Comparison of ENCODE assay signal across 8 cellular contexts in the genomic region with DNA sequence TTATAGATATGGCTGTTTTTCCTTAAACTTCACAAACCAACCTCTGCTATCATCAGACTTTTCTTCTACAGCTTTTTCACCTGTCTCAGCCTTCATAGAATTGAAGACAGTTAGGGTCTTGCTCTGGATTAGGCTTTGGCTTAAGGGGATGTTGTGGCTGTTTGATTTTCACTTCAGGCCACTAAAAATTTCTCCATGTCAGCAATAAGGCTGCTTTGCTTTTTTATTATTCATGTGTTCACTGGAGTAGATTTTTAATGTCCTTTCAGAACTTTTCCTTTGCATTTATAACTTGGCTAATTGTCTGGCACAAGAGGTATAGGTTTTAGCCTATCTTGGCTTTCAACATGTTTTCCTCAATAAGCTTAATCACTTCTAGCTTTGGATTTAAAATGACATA.
"Had no signal": no experiment of that assay in that cellular context is flagged by ENCODE, and none has a peak within 500 bp of the region (broad histone marks: within the 10 kb centered on the region; RNA-seq: fewer than 3 reads in every experiment).

No MANE protein-coding gene starts in this region.

- H3K4me3 ChIP-seq: GM12878 had no signal

- FAIRE-seq: G401.6, GM12878, GM12891, GM12892, GM18507, GM19239 had no signal

- DNase-seq: GDM1, GF-D8 had no signal

- ATAC-seq: GM12878 had no signal
